Comparison of ENCODE assay signal across 20 cellular contexts in the genomic region with DNA sequence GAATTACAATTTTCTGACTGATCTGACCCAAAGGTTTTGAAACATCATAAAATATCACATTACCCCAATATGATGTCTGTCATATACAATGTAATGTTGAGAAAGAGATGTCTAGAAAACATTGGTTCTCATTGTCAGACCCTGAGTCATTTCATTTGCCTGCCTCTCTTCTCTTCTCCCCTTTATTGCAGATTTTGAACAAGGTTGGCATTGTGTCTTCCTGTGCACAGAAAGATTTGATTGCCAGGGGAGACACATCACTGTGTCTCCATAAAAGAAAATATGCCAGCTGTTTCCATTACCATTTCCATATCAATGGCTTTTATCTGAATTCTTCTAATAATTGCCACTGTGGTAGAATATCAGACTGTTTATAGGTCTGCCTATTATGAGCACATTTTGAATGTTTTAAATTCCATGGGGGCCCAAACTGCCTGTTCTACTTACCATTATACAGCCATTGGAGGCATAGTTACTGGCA.
A peak's percentile ranks its signal among the peaks of the same experiment; 100 is the strongest.
DNase-seq lines count a peak whose midpoint lies in the region; ATAC-seq and TF ChIP-seq lines count a peak whose summit lies in the region.
"Had no signal": no experiment of that assay in that cellular context is flagged by ENCODE, and none has a peak within 500 bp of the region (broad histone marks: within the 10 kb centered on the region; RNA-seq: fewer than 3 reads in every experiment).

No MANE protein-coding gene starts in this region.

- peak overlapping the region; percentile 81 for H3K27ac Mint-ChIP-seq in osteocyte (ENCODE audit: unreplicated experiment)
- H3K27ac Mint-ChIP-seq: activated CD4-positive, alpha-beta T cell treated with anti-CD3 and anti-CD28 coated beads for 36 hours; activated naive CD4-positive, alpha-beta T cell treated with anti-CD3 and anti-CD28 coated beads, Interleukin-2, amount 50 U/mL, for 24 hours; stimulated activated effector memory CD8-positive, alpha-beta T cell treated with anti-CD3 and anti-CD28 coated beads, Interleukin-12 subunit alpha, Interleukin-12 subunit beta, amount 100 ng/mL, for 72 hours had no signal

- H3K27me3 Mint-ChIP-seq in osteocyte (ENCODE audit: unreplicated experiment) = no peaks in the 10 kb centered on the region

- H3K4me1 Mint-ChIP-seq in osteocyte (ENCODE audit: unreplicated experiment) = peaks cover 70% of the 10 kb centered on the region
- H3K4me1 Mint-ChIP-seq: activated CD4-positive, alpha-beta T cell treated with anti-CD3 and anti-CD28 coated beads for 36 hours; activated naive CD4-positive, alpha-beta T cell treated with anti-CD3 and anti-CD28 coated beads, Interleukin-2, amount 50 U/mL, for 24 hours; stimulated activated effector memory CD8-positive, alpha-beta T cell treated with anti-CD3 and anti-CD28 coated beads, Interleukin-12 subunit alpha, Interleukin-12 subunit beta, amount 100 ng/mL, for 72 hours had no signal

- TF ChIP-seq CTCF in epithelial cell of esophagus (IDR thresholded peaks at IDR 0.05; ENCODE audit: insufficient read depth, low read depth, low read length, missing control alignments) (no peak), osteocyte (IDR thresholded peaks at IDR 0.05) (no peak)

- intact Hi-C loops in Right ventricle myocardium inferior (cut with DNase I) = no loop called here

- no peak overlapping the region for H3K4me3 ChIP-seq in epithelial cell of esophagus (ENCODE audit: low read length)
- H3K4me3 ChIP-seq: mucosa of descending colon, PC-9, right atrium auricular region, testis had no signal

- DNase-seq in GM03348 (ENCODE audit: low spot score) (peak; percentile 19), SK-MEL-5 (ENCODE audit: low read depth, low spot score) (peak; percentile 74), epithelial cell of esophagus (ENCODE audit: low read depth) (peak; percentile 19), osteocyte (ENCODE audit: extremely low spot score, unreplicated experiment) (no peak), Right ventricle myocardium inferior (ENCODE audit: missing footprints) (no peak), amniotic stem cell (lab: John Stamatoyannopoulos, UW) (no peak), NCI-H187 treated with DMSO at 0.1 percent for 48 hours (lab: John Stamatoyannopoulos, UW) (no peak)
- no peak for DNase-seq in stimulated activated CD4-positive, alpha-beta T cell treated with anti-CD3 and anti-CD28 coated beads, Interleukin-2, amount 100 ng/mL, for 24 hours
- DNase-seq: activated CD4-positive, alpha-beta T cell treated with anti-CD3 and anti-CD28 coated beads for 36 hours; head of caudate nucleus; left ventricle myocardium superior; mucosa of descending colon; NCI-H1436 treated with DMSO at 0.1 percent for 48 hours; NCI-H774; PC-9; testis had no signal

- no peak for ATAC-seq in Right ventricle myocardium inferior
- ATAC-seq: activated CD4-positive, alpha-beta T cell treated with anti-CD3 and anti-CD28 coated beads for 36 hours; esophagus mucosa; left ventricle myocardium superior; mucosa of descending colon; stimulated activated effector memory CD8-positive, alpha-beta T cell treated with anti-CD3 and anti-CD28 coated beads, Interleukin-12 subunit alpha, Interleukin-12 subunit beta, amount 100 ng/mL, for 72 hours had no signal

- in situ Hi-C loops in SK-MEL-5 (cut with HindIII; ENCODE audit: low pct_unique_long_range_greater_than_20kb, low sequenced_read_pairs) = no loop called here

- no peak overlapping the region for H3K4me3 Mint-ChIP-seq in osteocyte (ENCODE audit: unreplicated experiment)
- H3K4me3 Mint-ChIP-seq: activated CD4-positive, alpha-beta T cell treated with anti-CD3 and anti-CD28 coated beads for 36 hours; activated naive CD4-positive, alpha-beta T cell treated with anti-CD3 and anti-CD28 coated beads, Interleukin-2, amount 50 U/mL, for 24 hours; stimulated activated effector memory CD8-positive, alpha-beta T cell treated with anti-CD3 and anti-CD28 coated beads, Interleukin-12 subunit alpha, Interleukin-12 subunit beta, amount 100 ng/mL, for 72 hours had no signal

- peaks cover 10% of the 10 kb centered on the region for H3K9me3 Mint-ChIP-seq in osteocyte (ENCODE audit: unreplicated experiment)
- H3K9me3 Mint-ChIP-seq: activated naive CD4-positive, alpha-beta T cell treated with anti-CD3 and anti-CD28 coated beads, Interleukin-2, amount 50 U/mL, for 24 hours; stimulated activated effector memory CD8-positive, alpha-beta T cell treated with anti-CD3 and anti-CD28 coated beads, Interleukin-12 subunit alpha, Interleukin-12 subunit beta, amount 100 ng/mL, for 72 hours had no signal

- H3K36me3 Mint-ChIP-seq in osteocyte (ENCODE audit: unreplicated experiment) = no peaks in the 10 kb centered on the region
- H3K36me3 Mint-ChIP-seq: activated naive CD4-positive, alpha-beta T cell treated with anti-CD3 and anti-CD28 coated beads, Interleukin-2, amount 50 U/mL, for 24 hours; stimulated activated effector memory CD8-positive, alpha-beta T cell treated with anti-CD3 and anti-CD28 coated beads, Interleukin-12 subunit alpha, Interleukin-12 subunit beta, amount 100 ng/mL, for 72 hours had no signal

Comparison
In these comparisons a context has a peak if more than half of its experiments do, and no peak if none do; other contexts are left out.
1. DNase-seq: peak in GM03348 (single experiment), SK-MEL-5 (single experiment) and epithelial cell of esophagus (single experiment); none in osteocyte (single experiment), stimulated activated CD4-positive, alpha-beta T cell treated with anti-CD3 and anti-CD28 coated beads, Interleukin-2, amount 100 ng/mL, for 24 hours (0 of 2), Right ventricle myocardium inferior (single experiment), amniotic stem cell (single experiment) and NCI-H187 treated with DMSO at 0.1 percent for 48 hours (single experiment).